Comparison of ENCODE assay signal across 27 cellular contexts in the genomic region with DNA sequence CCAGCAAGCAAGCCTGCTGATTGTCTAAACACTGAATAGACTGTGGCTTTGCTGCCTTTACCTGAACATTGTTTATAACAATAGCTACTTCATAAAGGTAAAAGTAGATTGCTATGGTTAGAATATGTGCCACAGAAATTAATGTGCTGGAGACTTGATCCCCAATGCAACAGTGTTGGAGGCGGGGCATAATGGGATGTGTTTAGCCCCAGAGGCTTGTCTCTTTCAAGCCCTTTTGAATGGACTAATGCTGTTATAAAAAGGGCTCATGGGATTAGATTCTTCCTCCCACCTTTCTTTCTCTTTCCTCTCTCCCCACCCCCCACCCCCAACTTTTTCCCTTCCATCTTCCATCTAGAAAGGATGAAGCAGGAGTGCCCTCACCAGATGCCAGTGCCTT.
"Had no signal": no experiment of that assay in that cellular context is flagged by ENCODE, and none has a peak within 500 bp of the region (broad histone marks: within the 10 kb centered on the region; RNA-seq: fewer than 3 reads in every experiment).

No MANE protein-coding gene starts in this region.

- H3K9me3 ChIP-seq: adrenal gland, body of pancreas, colonic mucosa, gastrocnemius medialis had no signal

- FAIRE-seq: endometrium, endothelial cell of umbilical vein had no signal

- H3K36me3 ChIP-seq: adrenal gland, colonic mucosa, gastrocnemius medialis had no signal

- H3K4me1 ChIP-seq: adrenal gland, body of pancreas, colonic mucosa, foreskin keratinocyte had no signal

- DNase-seq: activated CD4-positive, alpha-beta memory T cell treated with anti-CD3 and anti-CD28 coated beads for 36 hours; activated CD4-positive, alpha-beta T cell treated with anti-CD3 and anti-CD28 coated beads for 36 hours; activated CD4-positive, alpha-beta T cell treated with anti-CD3 and anti-CD28 coated beads, Interleukin-2, amount 10 ng/mL, durations not matched to agents 24 days and 14 days; activated CD4-positive, CD25-positive, alpha-beta regulatory T cell; activated CD4-positive, CD25-positive, alpha-beta regulatory T cell treated with anti-CD3 and anti-CD28 coated beads, Interleukin-2, amount 50 U/mL, for 72 hours; activated CD8-positive, alpha-beta memory T cell treated with anti-CD3 and anti-CD28 coated beads, Interleukin-2, amount 10 ng/mL, durations not matched to agents 7 days and 5 days; activated CD8-positive, alpha-beta memory T cell treated with anti-CD3 and anti-CD28 coated beads, Interleukin-2, amount 50 U/mL, for 4 hours; activated CD8-positive, alpha-beta T cell treated with anti-CD3 and anti-CD28 coated beads, Interleukin-2, amount 10 ng/mL, durations not matched to agents 7 days and 5 days; activated effector memory CD4-positive, alpha-beta T cell treated with anti-CD3 and anti-CD28 coated beads, Interleukin-2, amount 50 U/mL, for 16 hours; activated naive CD4-positive, alpha-beta T cell treated with anti-CD3 and anti-CD28 coated beads for 36 hours; activated naive CD8-positive, alpha-beta T cell treated with anti-CD3 and anti-CD28 coated beads for 36 hours; activated naive CD8-positive, alpha-beta T cell treated with anti-CD3 and anti-CD28 coated beads, Interleukin-2, amount 50 U/mL, for 24 hours; activated T-cell treated with anti-CD3 and anti-CD28 coated beads, Interleukin-2, amount 50 U/mL, for 1 hour; activated T-cell treated with anti-CD3 and anti-CD28 coated beads, Interleukin-2, amount 50 U/mL, for 48 hours; adrenal gland; aorta; body of pancreas; central memory CD4-positive, alpha-beta T cell; cerebellar nuclear complex; colonic mucosa; effector CD8-positive, alpha-beta T cell; gastrocnemius medialis; T-helper 2 cell had no signal

- H3K4me3 ChIP-seq: adrenal gland, body of pancreas, colonic mucosa, gastrocnemius medialis had no signal

- ATAC-seq: activated CD4-positive, alpha-beta T cell treated with anti-CD3 and anti-CD28 coated beads for 36 hours; activated CD8-positive, alpha-beta memory T cell treated with anti-CD3 and anti-CD28 coated beads, Interleukin-2, amount 10 ng/mL, durations not matched to agents 7 days and 5 days; activated CD8-positive, alpha-beta T cell treated with anti-CD3 and anti-CD28 coated beads, Interleukin-2, amount 10 ng/mL, durations not matched to agents 7 days and 5 days; activated naive CD8-positive, alpha-beta T cell treated with anti-CD3 and anti-CD28 coated beads, Interleukin-2, amount 50 U/mL, for 24 hours; body of pancreas; gastrocnemius medialis had no signal

- H3K27me3 ChIP-seq: adrenal gland, body of pancreas, colonic mucosa, foreskin keratinocyte, gastrocnemius medialis had no signal

- H3K27ac ChIP-seq: adrenal gland, body of pancreas, colonic mucosa, epithelial cell of prostate, foreskin keratinocyte, gastrocnemius medialis had no signal
